ENCODE assay signal across 25 cellular contexts in the genomic region with DNA sequence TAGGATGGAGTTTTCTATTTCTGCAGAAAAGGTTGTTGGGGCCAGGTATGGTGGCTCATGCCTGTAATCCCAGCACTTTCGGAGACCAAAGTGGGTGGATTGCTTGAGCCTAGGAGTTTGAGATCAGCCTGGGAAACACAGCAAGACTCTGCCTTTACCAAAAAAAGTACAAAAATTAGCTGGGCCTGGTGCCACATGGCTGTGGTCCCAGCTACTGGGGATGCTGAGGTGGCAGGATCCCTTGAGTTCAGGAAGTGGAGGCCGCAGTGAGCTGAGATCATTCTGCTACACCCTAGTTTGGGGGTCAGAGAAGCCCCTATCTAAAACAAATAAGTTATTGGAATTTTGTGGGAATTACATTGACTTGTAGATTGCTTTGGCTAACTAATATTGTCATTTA.
"Had no signal": no experiment of that assay in that cellular context is flagged by ENCODE, and none has a peak within 500 bp of the region (broad histone marks: within the 10 kb centered on the region; RNA-seq: fewer than 3 reads in every experiment).

No MANE protein-coding gene starts in this region.

- H3K27ac ChIP-seq: ascending aorta, breast epithelium, colonic mucosa, gastroesophageal sphincter had no signal

- H3K4me3 ChIP-seq: ascending aorta, breast epithelium, colonic mucosa, gastroesophageal sphincter had no signal

- H3K27me3 ChIP-seq: ascending aorta, breast epithelium, colonic mucosa, gastroesophageal sphincter had no signal

- H3K4me1 ChIP-seq: ascending aorta, breast epithelium, colonic mucosa had no signal

- H3K36me3 ChIP-seq: ascending aorta, breast epithelium, colonic mucosa, gastroesophageal sphincter had no signal

- ATAC-seq: activated CD4-positive, alpha-beta T cell treated with anti-CD3 and anti-CD28 coated beads for 36 hours; activated CD8-positive, alpha-beta memory T cell treated with anti-CD3 and anti-CD28 coated beads, Interleukin-2, amount 10 ng/mL, durations not matched to agents 7 days and 5 days; activated CD8-positive, alpha-beta T cell treated with anti-CD3 and anti-CD28 coated beads, Interleukin-2, amount 10 ng/mL, durations not matched to agents 7 days and 5 days; activated naive CD4-positive, alpha-beta T cell treated with anti-CD3 and anti-CD28 coated beads, Interleukin-2, amount 50 U/mL, for 72 hours; activated T-cell treated with anti-CD3 and anti-CD28 coated beads, Interleukin-2, amount 50 U/mL, for 72 hours; esophagus mucosa; gastroesophageal sphincter had no signal

- H3K9me3 ChIP-seq: ascending aorta, breast epithelium, colonic mucosa had no signal

- DNase-seq: activated CD4-positive, alpha-beta memory T cell treated with anti-CD3 and anti-CD28 coated beads for 36 hours; activated CD4-positive, alpha-beta T cell treated with anti-CD3 and anti-CD28 coated beads for 36 hours; activated CD4-positive, alpha-beta T cell treated with anti-CD3 and anti-CD28 coated beads, Interleukin-2, amount 10 ng/mL, durations not matched to agents 24 days and 14 days; activated CD4-positive, CD25-positive, alpha-beta regulatory T cell; activated CD4-positive, CD25-positive, alpha-beta regulatory T cell treated with anti-CD3 and anti-CD28 coated beads, Interleukin-2, amount 50 U/mL, for 72 hours; activated CD8-positive, alpha-beta memory T cell treated with anti-CD3 and anti-CD28 coated beads, Interleukin-2, amount 10 ng/mL, durations not matched to agents 7 days and 5 days; activated CD8-positive, alpha-beta memory T cell treated with anti-CD3 and anti-CD28 coated beads, Interleukin-2, amount 50 U/mL, for 4 hours; activated CD8-positive, alpha-beta T cell treated with anti-CD3 and anti-CD28 coated beads, Interleukin-2, amount 10 ng/mL, durations not matched to agents 7 days and 5 days; activated gamma-delta T cell; activated naive CD4-positive, alpha-beta T cell; activated naive CD4-positive, alpha-beta T cell treated with anti-CD3 and anti-CD28 coated beads, Interleukin-2, amount 10 ng/mL, durations not matched to agents 7 days and 5 days; activated naive CD8-positive, alpha-beta T cell treated with anti-CD3 and anti-CD28 coated beads, Interleukin-2, amount 10 ng/mL, durations not matched to agents 7 days and 5 days; activated T-cell treated with anti-CD3 and anti-CD28 coated beads, Interleukin-2, amount 50 U/mL, for 1 hour; activated T-cell treated with anti-CD3 and anti-CD28 coated beads, Interleukin-2, amount 50 U/mL, for 72 hours; caudate nucleus; colonic mucosa; effector memory CD4-positive, alpha-beta T cell; endodermal cell; foreskin melanocyte; T-helper 2 cell had no signal
